ENCODE assay signal across 8 cellular contexts in genomic region chr15:73053398-73053723, GRCh38. TPM values are rescaled to one million over a fixed set of nuclear protein-coding genes. Genes with fewer than 3 reads are reported as not detected.
DNase-seq lines count a peak whose midpoint lies in the region; ATAC-seq and TF ChIP-seq lines count a peak whose summit lies in the region.

No MANE protein-coding gene starts in this region.

- peak overlapping the region; percentile 83 to 91 (median 86) for H3K4me3 Mint-ChIP-seq in IgD-negative memory B cell
- peak overlapping the region; percentile 74 to 95 (median 88) for H3K4me3 Mint-ChIP-seq in naive thymus-derived CD4-positive, alpha-beta T cell

- ATAC-seq in naive thymus-derived CD4-positive, alpha-beta T cell, result no peak
- ATAC-seq in HG02678 (IDR thresholded peaks at IDR 0.05; ENCODE audit: unreplicated experiment), result no peak

- peak overlapping the region; percentile 58 to 83 (median 79) for H3K27ac Mint-ChIP-seq in IgD-negative memory B cell
- H3K27ac Mint-ChIP-seq in naive thymus-derived CD4-positive, alpha-beta T cell, result peak overlapping the region in 6 of 9 donors; percentile 20 to 75 (median 43)

- peak overlapping the region; percentile 70 for H3K27ac ChIP-seq in cingulate gyrus (ENCODE audit: low read depth, low read length)
- H3K27ac ChIP-seq in naive thymus-derived CD4-positive, alpha-beta T cell (ENCODE audit: low read depth, low read length), result no peak overlapping the region

- TF ChIP-seq CTCF in AG04449 (IDR thresholded peaks at IDR 0.05; ENCODE audit: insufficient read depth, low read length, missing control alignments), result no peak

- H3K27me3 Mint-ChIP-seq in IgD-negative memory B cell, result no peaks in the 10 kb centered on the region
- peaks cover 0 to 35% (median 4%) of the 10 kb centered on the region in 5 donors for H3K27me3 Mint-ChIP-seq in naive thymus-derived CD4-positive, alpha-beta T cell

- H3K4me3 ChIP-seq in AG04449 (ENCODE audit: low read depth, low read length), result peak overlapping the region; percentile 71
- peak overlapping the region; percentile 61 for H3K4me3 ChIP-seq in naive thymus-derived CD4-positive, alpha-beta T cell (ENCODE audit: low read length)

- H3K36me3 ChIP-seq in naive thymus-derived CD4-positive, alpha-beta T cell (ENCODE audit: control insufficient read depth in 2 of 3, insufficient read depth in 3 of 3, low read length in 3 of 3), result peaks cover 0 to 4% (median 0%) of the 10 kb centered on the region in 3 experiments

- H3K27me3 ChIP-seq in naive thymus-derived CD4-positive, alpha-beta T cell (ENCODE audit: control insufficient read depth in 2 of 2, insufficient read depth in 2 of 2, low read length in 2 of 2), result no peaks in the 10 kb centered on the region

- H3K9me3 ChIP-seq in naive thymus-derived CD4-positive, alpha-beta T cell (ENCODE audit: control insufficient read depth in 2 of 3, low read length in 3 of 3), result no peaks in the 10 kb centered on the region

- peaks cover 8 to 11% of the 10 kb centered on the region in 2 donors for H3K4me1 ChIP-seq in naive thymus-derived CD4-positive, alpha-beta T cell (ENCODE audit: control insufficient read depth in 2 of 2, insufficient read depth in 2 of 2, low read length in 2 of 2)

- H3K9me3 Mint-ChIP-seq in IgD-negative memory B cell, result no peaks in the 10 kb centered on the region
- H3K9me3 Mint-ChIP-seq in naive thymus-derived CD4-positive, alpha-beta T cell, result peaks cover 0 to 1% (median 0%) of the 10 kb centered on the region in 11 donors

- intact Hi-C loops in naive thymus-derived CD4-positive, alpha-beta T cell (cut with micrococcal nuclease), result loop anchor here (1.0 to 10.0 kb wide), 6 partner anchors 28 to 935 kb away; partner anchors contain the start of genes ARIH1 (in 1 of the 2), HEXA (in 1 of the 2), MYO9A (in 1 of the 2) and SENP8 (in 1 of the 2)

- H3K36me3 Mint-ChIP-seq in IgD-negative memory B cell, result no peaks in the 10 kb centered on the region
- H3K36me3 Mint-ChIP-seq in naive thymus-derived CD4-positive, alpha-beta T cell, result no peaks in the 10 kb centered on the region

- H3K4me1 Mint-ChIP-seq in IgD-negative memory B cell, result peaks cover 7 to 10% (median 9%) of the 10 kb centered on the region in 3 donors
- H3K4me1 Mint-ChIP-seq in naive thymus-derived CD4-positive, alpha-beta T cell, result peaks cover 4 to 14% (median 11%) of the 10 kb centered on the region in 7 donors

- CTCF ChIA-PET in AG04449 (lab: Yijun Ruan, JAX), result interaction anchor here (0.9 to 1.0 kb wide), 2 partner anchors 20 to 332 kb away, joined by 3 read pairs; no protein-coding TSS in a partner anchor
- CTCF ChIA-PET in naive thymus-derived CD4-positive, alpha-beta T cell (lab: Charles Lee), result interaction anchor here (1.2 kb wide), 1 partner anchor 579 kb away, joined by 4 read pairs; no protein-coding TSS in a partner anchor

- POLR2A ChIA-PET in AG04449 (lab: Yijun Ruan, JAX), result no interaction called here
- POLR2A ChIA-PET in naive thymus-derived CD4-positive, alpha-beta T cell (lab: Charles Lee), result no interaction called here

- DNase-seq in AG04449 (ENCODE audit: low read depth, low spot score) (no peak), SKM-1 (lab: John Stamatoyannopoulos, UW; ENCODE audit: unreplicated experiment) (no peak), NCI-H2171 treated with DMSO at 0.1 percent for 48 hours (lab: John Stamatoyannopoulos, UW) (no peak), GM19238 (ENCODE audit: insufficient read length, low spot score) (no peak)
- DNase-seq in naive thymus-derived CD4-positive, alpha-beta T cell, result no peak

RNA-seq across cellular contexts. Expression of gene NEO1, which starts 1.1 kb away (rescaled TPM):
- 1.6 TPM for polyA plus RNA-seq in IgD-negative memory B cell
- 1 to 10 TPM; 4.4 to 9.5 (median 6.9) TPM for total RNA-seq in naive thymus-derived CD4-positive, alpha-beta T cell
- 1 to 10 TPM; 1.4 to 3.3 TPM for polyA plus RNA-seq in naive thymus-derived CD4-positive, alpha-beta T cell
